3 cellular contexts compared by ENCODE assay signal in the genomic region with DNA sequence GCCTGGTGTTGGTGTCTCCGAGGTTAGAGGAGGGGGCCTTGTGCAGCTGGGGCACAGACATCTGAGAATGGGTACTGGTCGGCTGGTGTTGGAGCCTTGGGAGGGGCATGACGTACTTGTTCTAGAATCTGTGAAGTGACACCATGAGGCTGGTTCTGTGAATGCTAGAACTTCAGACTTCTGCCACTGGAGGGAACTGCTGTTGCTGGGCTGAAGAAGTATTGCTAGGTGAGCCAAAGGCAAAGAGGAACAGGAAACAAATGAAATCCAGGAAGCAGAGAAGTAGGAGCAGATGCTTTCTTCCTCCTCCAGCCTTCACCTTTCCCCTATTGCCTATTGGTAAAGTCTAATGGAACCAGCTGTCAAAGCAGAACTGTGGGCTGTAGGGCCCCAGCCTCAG.
TF ChIP-seq lines count a peak whose summit lies in the region.

No MANE protein-coding gene starts in this region.

TF ChIP-seq in SK-N-SH, 30 proteins besides CTCF, POLR2A, EP300 and RAD21 (continues in another document):
- TF ChIP-seq, protein P1, sequence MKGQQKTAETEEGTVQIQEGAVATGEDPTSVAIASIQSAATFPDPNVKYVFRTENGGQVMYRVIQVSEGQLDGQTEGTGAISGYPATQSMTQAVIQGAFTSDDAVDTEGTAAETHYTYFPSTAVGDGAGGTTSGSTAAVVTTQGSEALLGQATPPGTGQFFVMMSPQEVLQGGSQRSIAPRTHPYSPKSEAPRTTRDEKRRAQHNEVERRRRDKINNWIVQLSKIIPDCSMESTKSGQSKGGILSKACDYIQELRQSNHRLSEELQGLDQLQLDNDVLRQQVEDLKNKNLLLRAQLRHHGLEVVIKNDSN (IDR thresholded peaks at IDR 0.05; ENCODE audit: borderline replicate concordance, low read depth), result no peak
- TF ChIP-seq FOXJ3 (CRISPR knock-in tag; IDR thresholded peaks at IDR 0.05), result no peak
- TF ChIP-seq, protein P2, sequence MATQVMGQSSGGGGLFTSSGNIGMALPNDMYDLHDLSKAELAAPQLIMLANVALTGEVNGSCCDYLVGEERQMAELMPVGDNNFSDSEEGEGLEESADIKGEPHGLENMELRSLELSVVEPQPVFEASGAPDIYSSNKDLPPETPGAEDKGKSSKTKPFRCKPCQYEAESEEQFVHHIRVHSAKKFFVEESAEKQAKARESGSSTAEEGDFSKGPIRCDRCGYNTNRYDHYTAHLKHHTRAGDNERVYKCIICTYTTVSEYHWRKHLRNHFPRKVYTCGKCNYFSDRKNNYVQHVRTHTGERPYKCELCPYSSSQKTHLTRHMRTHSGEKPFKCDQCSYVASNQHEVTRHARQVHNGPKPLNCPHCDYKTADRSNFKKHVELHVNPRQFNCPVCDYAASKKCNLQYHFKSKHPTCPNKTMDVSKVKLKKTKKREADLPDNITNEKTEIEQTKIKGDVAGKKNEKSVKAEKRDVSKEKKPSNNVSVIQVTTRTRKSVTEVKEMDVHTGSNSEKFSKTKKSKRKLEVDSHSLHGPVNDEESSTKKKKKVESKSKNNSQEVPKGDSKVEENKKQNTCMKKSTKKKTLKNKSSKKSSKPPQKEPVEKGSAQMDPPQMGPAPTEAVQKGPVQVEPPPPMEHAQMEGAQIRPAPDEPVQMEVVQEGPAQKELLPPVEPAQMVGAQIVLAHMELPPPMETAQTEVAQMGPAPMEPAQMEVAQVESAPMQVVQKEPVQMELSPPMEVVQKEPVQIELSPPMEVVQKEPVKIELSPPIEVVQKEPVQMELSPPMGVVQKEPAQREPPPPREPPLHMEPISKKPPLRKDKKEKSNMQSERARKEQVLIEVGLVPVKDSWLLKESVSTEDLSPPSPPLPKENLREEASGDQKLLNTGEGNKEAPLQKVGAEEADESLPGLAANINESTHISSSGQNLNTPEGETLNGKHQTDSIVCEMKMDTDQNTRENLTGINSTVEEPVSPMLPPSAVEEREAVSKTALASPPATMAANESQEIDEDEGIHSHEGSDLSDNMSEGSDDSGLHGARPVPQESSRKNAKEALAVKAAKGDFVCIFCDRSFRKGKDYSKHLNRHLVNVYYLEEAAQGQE (IDR thresholded peaks at IDR 0.05; ENCODE audit: low read depth, low read length), result no peak
- TF ChIP-seq, protein P3, sequence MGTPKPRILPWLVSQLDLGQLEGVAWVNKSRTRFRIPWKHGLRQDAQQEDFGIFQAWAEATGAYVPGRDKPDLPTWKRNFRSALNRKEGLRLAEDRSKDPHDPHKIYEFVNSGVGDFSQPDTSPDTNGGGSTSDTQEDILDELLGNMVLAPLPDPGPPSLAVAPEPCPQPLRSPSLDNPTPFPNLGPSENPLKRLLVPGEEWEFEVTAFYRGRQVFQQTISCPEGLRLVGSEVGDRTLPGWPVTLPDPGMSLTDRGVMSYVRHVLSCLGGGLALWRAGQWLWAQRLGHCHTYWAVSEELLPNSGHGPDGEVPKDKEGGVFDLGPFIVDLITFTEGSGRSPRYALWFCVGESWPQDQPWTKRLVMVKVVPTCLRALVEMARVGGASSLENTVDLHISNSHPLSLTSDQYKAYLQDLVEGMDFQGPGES (IDR thresholded peaks at IDR 0.05; ENCODE audit: low read depth, low read length), result no peak
- TF ChIP-seq POLR2AphosphoS5 (IDR thresholded peaks at IDR 0.05; ENCODE audit: low read depth, low read length), result no peak
- TF ChIP-seq NFIC (IDR thresholded peaks at IDR 0.05; ENCODE audit: borderline replicate concordance), result no peak
- TF ChIP-seq FOXM1 (IDR thresholded peaks at IDR 0.05; ENCODE audit: low read depth), result no peak
- no peak for TF ChIP-seq JUND (IDR thresholded peaks at IDR 0.05)
- TF ChIP-seq EZH2phosphoT487 (IDR thresholded peaks at IDR 0.05; ENCODE audit: borderline replicate concordance, low read depth), result no peak
- no peak for TF ChIP-seq SIN3A (IDR thresholded peaks at IDR 0.05; ENCODE audit: borderline replicate concordance, low read depth, low read length)
- TF ChIP-seq CHD2 (IDR thresholded peaks at IDR 0.05; ENCODE audit: low read length, partially characterized antibody), result no peak
- no peak for TF ChIP-seq SMC3 (IDR thresholded peaks at IDR 0.05; ENCODE audit: low read depth, low read length)
- TF ChIP-seq GABPA (IDR thresholded peaks at IDR 0.05; ENCODE audit: low read depth), result no peak
- TF ChIP-seq ELF1 (IDR thresholded peaks at IDR 0.05), result no peak
- no peak for TF ChIP-seq FOSL2 (IDR thresholded peaks at IDR 0.05; ENCODE audit: borderline replicate concordance, low read depth)
- no peak for TF ChIP-seq RXRA (IDR thresholded peaks at IDR 0.05; ENCODE audit: borderline replicate concordance, low read depth)
- TF ChIP-seq TAF1 (IDR thresholded peaks at IDR 0.05; ENCODE audit: borderline replicate concordance, low read depth, low read length), result no peak

TF ChIP-seq in SK-N-SH treated with all-trans-retinoic acid at 6 μM for 48 hours, 23 proteins besides CTCF, POLR2A, EP300 and RAD21 (continued from another document):
- TF ChIP-seq, protein P4, sequence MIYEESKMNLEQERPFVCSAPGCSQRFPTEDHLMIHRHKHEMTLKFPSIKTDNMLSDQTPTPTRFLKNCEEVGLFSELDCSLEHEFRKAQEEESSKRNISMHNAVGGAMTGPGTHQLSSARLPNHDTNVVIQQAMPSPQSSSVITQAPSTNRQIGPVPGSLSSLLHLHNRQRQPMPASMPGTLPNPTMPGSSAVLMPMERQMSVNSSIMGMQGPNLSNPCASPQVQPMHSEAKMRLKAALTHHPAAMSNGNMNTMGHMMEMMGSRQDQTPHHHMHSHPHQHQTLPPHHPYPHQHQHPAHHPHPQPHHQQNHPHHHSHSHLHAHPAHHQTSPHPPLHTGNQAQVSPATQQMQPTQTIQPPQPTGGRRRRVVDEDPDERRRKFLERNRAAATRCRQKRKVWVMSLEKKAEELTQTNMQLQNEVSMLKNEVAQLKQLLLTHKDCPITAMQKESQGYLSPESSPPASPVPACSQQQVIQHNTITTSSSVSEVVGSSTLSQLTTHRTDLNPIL (CRISPR knock-in tag; IDR thresholded peaks at IDR 0.05; ENCODE audit: low read depth), result no peak
- TF ChIP-seq ZNF565 (CRISPR knock-in tag; conservative IDR thresholded peaks at IDR 0.05; ENCODE audit: low read depth) (no peak), ZFP30 (CRISPR knock-in tag; IDR thresholded peaks at IDR 0.05) (no peak), OSR1 (CRISPR knock-in tag; IDR thresholded peaks at IDR 0.05) (no peak), TCF4 (CRISPR knock-in tag; IDR thresholded peaks at IDR 0.05; ENCODE audit: borderline replicate concordance) (no peak), ZFP3 (CRISPR knock-in tag; IDR thresholded peaks at IDR 0.05) (no peak)
- TF ChIP-seq, protein P5, sequence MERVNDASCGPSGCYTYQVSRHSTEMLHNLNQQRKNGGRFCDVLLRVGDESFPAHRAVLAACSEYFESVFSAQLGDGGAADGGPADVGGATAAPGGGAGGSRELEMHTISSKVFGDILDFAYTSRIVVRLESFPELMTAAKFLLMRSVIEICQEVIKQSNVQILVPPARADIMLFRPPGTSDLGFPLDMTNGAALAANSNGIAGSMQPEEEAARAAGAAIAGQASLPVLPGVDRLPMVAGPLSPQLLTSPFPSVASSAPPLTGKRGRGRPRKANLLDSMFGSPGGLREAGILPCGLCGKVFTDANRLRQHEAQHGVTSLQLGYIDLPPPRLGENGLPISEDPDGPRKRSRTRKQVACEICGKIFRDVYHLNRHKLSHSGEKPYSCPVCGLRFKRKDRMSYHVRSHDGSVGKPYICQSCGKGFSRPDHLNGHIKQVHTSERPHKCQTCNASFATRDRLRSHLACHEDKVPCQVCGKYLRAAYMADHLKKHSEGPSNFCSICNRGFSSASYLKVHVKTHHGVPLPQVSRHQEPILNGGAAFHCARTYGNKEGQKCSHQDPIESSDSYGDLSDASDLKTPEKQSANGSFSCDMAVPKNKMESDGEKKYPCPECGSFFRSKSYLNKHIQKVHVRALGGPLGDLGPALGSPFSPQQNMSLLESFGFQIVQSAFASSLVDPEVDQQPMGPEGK (CRISPR knock-in tag; IDR thresholded peaks at IDR 0.05; ENCODE audit: borderline replicate concordance), result no peak

TF ChIP-seq in H1, 55 proteins besides CTCF, POLR2A, EP300 and RAD21 (continued from another document):
- TF ChIP-seq, protein P6, sequence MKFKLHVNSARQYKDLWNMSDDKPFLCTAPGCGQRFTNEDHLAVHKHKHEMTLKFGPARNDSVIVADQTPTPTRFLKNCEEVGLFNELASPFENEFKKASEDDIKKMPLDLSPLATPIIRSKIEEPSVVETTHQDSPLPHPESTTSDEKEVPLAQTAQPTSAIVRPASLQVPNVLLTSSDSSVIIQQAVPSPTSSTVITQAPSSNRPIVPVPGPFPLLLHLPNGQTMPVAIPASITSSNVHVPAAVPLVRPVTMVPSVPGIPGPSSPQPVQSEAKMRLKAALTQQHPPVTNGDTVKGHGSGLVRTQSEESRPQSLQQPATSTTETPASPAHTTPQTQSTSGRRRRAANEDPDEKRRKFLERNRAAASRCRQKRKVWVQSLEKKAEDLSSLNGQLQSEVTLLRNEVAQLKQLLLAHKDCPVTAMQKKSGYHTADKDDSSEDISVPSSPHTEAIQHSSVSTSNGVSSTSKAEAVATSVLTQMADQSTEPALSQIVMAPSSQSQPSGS (IDR thresholded peaks at IDR 0.05; ENCODE audit: low read length), result no peak
- TF ChIP-seq KDM1A (IDR thresholded peaks at IDR 0.05; ENCODE audit: borderline replicate concordance, low read length) (no peak), KDM5A (IDR thresholded peaks at IDR 0.05; ENCODE audit: low read length) (no peak), JUND (IDR thresholded peaks at IDR 0.05; ENCODE audit: low read length) (no peak), SP1 (IDR thresholded peaks at IDR 0.05; ENCODE audit: low read depth, low read length) (no peak), SP2 (IDR thresholded peaks at IDR 0.05; ENCODE audit: low read length) (no peak), CBX5 (IDR thresholded peaks at IDR 0.05; ENCODE audit: low read depth, low read length) (no peak), SP4 (IDR thresholded peaks at IDR 0.05; ENCODE audit: low read length) (no peak), POLR2AphosphoS5 (IDR thresholded peaks at IDR 0.05; ENCODE audit: low read depth, low read length) (no peak), SAP30 (IDR thresholded peaks at IDR 0.05; ENCODE audit: insufficient read depth, insufficient replicate concordance, low read length) (no peak), SIRT6 (IDR thresholded peaks at IDR 0.05; ENCODE audit: low read length) (no peak), SRF (IDR thresholded peaks at IDR 0.05; ENCODE audit: low read depth, low read length) (no peak), SIN3A (conservative IDR thresholded peaks at IDR 0.05 in 1 of 2, IDR thresholded peaks at IDR 0.05 in 1 of 2; ENCODE audit: low read depth in 1 of 2, low read length in 2 of 2) (no peak), CHD2 (IDR thresholded peaks at IDR 0.05; ENCODE audit: low read length) (no peak)
- TF ChIP-seq, protein P7, sequence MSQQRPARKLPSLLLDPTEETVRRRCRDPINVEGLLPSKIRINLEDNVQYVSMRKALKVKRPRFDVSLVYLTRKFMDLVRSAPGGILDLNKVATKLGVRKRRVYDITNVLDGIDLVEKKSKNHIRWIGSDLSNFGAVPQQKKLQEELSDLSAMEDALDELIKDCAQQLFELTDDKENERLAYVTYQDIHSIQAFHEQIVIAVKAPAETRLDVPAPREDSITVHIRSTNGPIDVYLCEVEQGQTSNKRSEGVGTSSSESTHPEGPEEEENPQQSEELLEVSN (IDR thresholded peaks at IDR 0.05), result no peak
- TF ChIP-seq, protein P8, sequence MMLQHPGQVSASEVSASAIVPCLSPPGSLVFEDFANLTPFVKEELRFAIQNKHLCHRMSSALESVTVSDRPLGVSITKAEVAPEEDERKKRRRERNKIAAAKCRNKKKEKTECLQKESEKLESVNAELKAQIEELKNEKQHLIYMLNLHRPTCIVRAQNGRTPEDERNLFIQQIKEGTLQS (IDR thresholded peaks at IDR 0.05; ENCODE audit: insufficient read depth, low read depth, low read length), result no peak
